8 cellular contexts compared by ENCODE assay signal in the genomic region with DNA sequence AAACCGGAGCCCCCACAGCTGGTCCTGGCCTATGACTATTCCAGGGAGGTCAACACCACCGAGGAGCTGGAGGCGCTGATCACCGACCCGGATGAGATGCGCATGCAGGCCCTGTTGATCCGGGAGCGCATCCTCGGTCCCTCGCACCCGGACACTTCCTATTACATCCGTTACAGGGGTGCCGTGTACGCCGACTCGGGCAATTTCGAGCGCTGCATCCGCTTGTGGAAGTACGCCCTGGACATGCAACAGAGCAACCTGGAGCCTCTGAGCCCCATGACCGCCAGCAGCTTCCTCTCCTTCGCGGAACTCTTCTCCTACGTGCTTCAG. TPM values are rescaled to one million over a fixed set of nuclear protein-coding genes. Genes with fewer than 3 reads are reported as not detected.
A peak's percentile ranks its signal among the peaks of the same experiment; 100 is the strongest.
DNase-seq lines count a peak whose midpoint lies in the region; ATAC-seq, FAIRE-seq and TF ChIP-seq lines count a peak whose summit lies in the region.
"Not testable (repeated sequence)": the region's sequence is repeated elsewhere in the genome, so short reads cannot be mapped to it uniquely, and the experiment has no call there.

No MANE protein-coding gene starts in this region.

- H3K4me1 ChIP-seq in DND-41 (ENCODE audit: insufficient read depth, low read length) (peaks cover 45% of the 10 kb centered on the region), K562 (replicated peaks in 1 of 2; ENCODE audit: control insufficient read depth in 2 of 2, insufficient read depth in 2 of 2, low read length in 2 of 2) (peaks cover 14 to 52% of the 10 kb centered on the region in 2 experiments), vagina (peaks cover 48% of the 10 kb centered on the region)
- H3K4me1 ChIP-seq in MM.1S (ENCODE audit: low read length): not testable (repeated sequence)

- not testable (repeated sequence) for TF ChIP-seq POLR2A in K562 (conservative IDR thresholded peaks at IDR 0.05); vagina (IDR thresholded peaks at IDR 0.05)

- H3K27ac ChIP-seq in DND-41 (ENCODE audit: low read length); MM.1S (ENCODE audit: low read length); vagina: not testable (repeated sequence)
- peak overlapping the region; percentile 98 for H3K27ac ChIP-seq in K562 (ENCODE audit: extremely low read depth, low read depth, low read length)

- peak overlapping the region; percentile 89 for H3K4me2 ChIP-seq in DND-41 (ENCODE audit: insufficient read depth, low read length)
- H3K4me2 ChIP-seq in MM.1S (ENCODE audit: low read depth, low read length): peak overlapping the region; percentile 100; the same call in 1 of the 2 replicates
- peak overlapping the region; percentile 88 for H3K4me2 ChIP-seq in K562 (ENCODE audit: insufficient read depth, low read length)

- CTCF ChIA-PET in K562 (lab: Yijun Ruan, JAX; ENCODE audit: low intra/inter-chr PET ratio): not testable (repeated sequence)

- intact Hi-C loops in activated CD4-positive, alpha-beta T cell treated with anti-CD3 and anti-CD28 coated beads, Interleukin-2, amount 10 ng/mL, durations not matched to agents 24 days and 14 days (cut with micrococcal nuclease); K562 (cut with micrococcal nuclease); vagina (cut with DNase I): not testable (repeated sequence)

- not testable (repeated sequence) for H3K27me3 ChIP-seq in DND-41 (ENCODE audit: insufficient read depth, low read length, poor library complexity); K562 (ENCODE audit: control insufficient read depth in 2 of 2, insufficient read depth in 2 of 2, low read length in 2 of 2); vagina
- peaks cover 14% of the 10 kb centered on the region for H3K27me3 ChIP-seq in MM.1S (replicated peaks; ENCODE audit: insufficient read depth, low read length)

- H3K27ac Mint-ChIP-seq in activated CD4-positive, alpha-beta T cell treated with anti-CD3 and anti-CD28 coated beads, Interleukin-2, amount 10 ng/mL, durations not matched to agents 24 days and 14 days: peak overlapping the region; percentile 41
- not testable (repeated sequence) for H3K27ac Mint-ChIP-seq in memory B cell, progenitor cell of endocrine pancreas

- H2AFZ ChIP-seq in DND-41 (ENCODE audit: low read depth, low read length); MM.1S (ENCODE audit: low read length); K562 (ENCODE audit: low read depth, low read length): not testable (repeated sequence)

- not testable (repeated sequence) for H3K9me1 ChIP-seq in K562 (ENCODE audit: control insufficient read depth, insufficient read depth, low read length)

- H3K36me3 ChIP-seq in DND-41 (ENCODE audit: insufficient read depth, low read length) (peaks cover 52% of the 10 kb centered on the region), MM.1S (replicated peaks; ENCODE audit: insufficient read depth, low read length) (0 out of 2 replicates have a peak, but pooled peaks cover 13% of the 10 kb centered on the region), K562 (ENCODE audit: control insufficient read depth, insufficient read depth, low read length) (peaks cover 47% of the 10 kb centered on the region; the same call in 2 of the 3 replicates), vagina (peaks cover 0 to 40% of the 10 kb centered on the region in 2 donors)

- 19% methylated on average over 24 of the region's 24 CpGs for WGBS in K562 (ENCODE audit: insufficient coverage, low coverage, missing lambda C conversion rate)

- TF ChIP-seq EP300 in K562 (IDR thresholded peaks at IDR 0.05; ENCODE audit: low read length): not testable (repeated sequence)

- DNase-seq in DND-41; MM.1S; activated CD4-positive, alpha-beta T cell treated with anti-CD3 and anti-CD28 coated beads, Interleukin-2, amount 10 ng/mL, durations not matched to agents 24 days and 14 days; fibroblast of mammary gland (ENCODE audit: low read depth); memory B cell (ENCODE audit: low spot score in 2 of 2); progenitor cell of endocrine pancreas (ENCODE audit: low spot score, unreplicated experiment); vagina (ENCODE audit: extremely low spot score in 2 of 2): not testable (repeated sequence)
- DNase-seq in K562 (ENCODE audit: extremely low read depth in 1 of 4, low spot score in 3 of 4): peak in 1 of 4 experiments; percentile 10

- in situ Hi-C loops in K562 (cut with MboI): loop anchor here (5.0 to 10.0 kb wide), 2 partner anchors 61 to 218 kb away; no protein-coding TSS in a partner anchor

- peaks cover 23% of the 10 kb centered on the region for H4K20me1 ChIP-seq in DND-41 (ENCODE audit: insufficient read depth, low read length)
- not testable (repeated sequence) for H4K20me1 ChIP-seq in MM.1S (ENCODE audit: insufficient read depth, low read length)
- H4K20me1 ChIP-seq in K562 (replicated peaks; ENCODE audit: control insufficient read depth, insufficient read depth, low read length): peaks cover 19% of the 10 kb centered on the region

- H3K36me3 Mint-ChIP-seq in activated CD4-positive, alpha-beta T cell treated with anti-CD3 and anti-CD28 coated beads, Interleukin-2, amount 10 ng/mL, durations not matched to agents 24 days and 14 days (ENCODE audit: low read depth): peaks cover 37% of the 10 kb centered on the region
- H3K36me3 Mint-ChIP-seq in memory B cell; progenitor cell of endocrine pancreas (ENCODE audit: insufficient read depth): not testable (repeated sequence)

- H3K9me3 ChIP-seq in DND-41 (ENCODE audit: insufficient read depth, low read length, severe bottlenecking); MM.1S (replicated peaks; ENCODE audit: insufficient read depth, low read length); K562 (replicated peaks; ENCODE audit: control insufficient read depth, insufficient read depth, low read depth, low read length); vagina: not testable (repeated sequence)

- not testable (repeated sequence) for TF ChIP-seq RAD21 in K562 (CRISPR knock-in tag; conservative IDR thresholded peaks at IDR 0.05 in 1 of 2, IDR thresholded peaks at IDR 0.05 in 1 of 2)

- ATAC-seq in DND-41 (ENCODE audit: insufficient read depth, low read depth); K562; memory B cell (ENCODE audit: low read depth): not testable (repeated sequence)

- H3K9me3 Mint-ChIP-seq in activated CD4-positive, alpha-beta T cell treated with anti-CD3 and anti-CD28 coated beads, Interleukin-2, amount 10 ng/mL, durations not matched to agents 24 days and 14 days; memory B cell; progenitor cell of endocrine pancreas (ENCODE audit: low read depth): not testable (repeated sequence)

- not testable (repeated sequence) for FAIRE-seq in K562 (lab: Jason Lieb, UNC)

- H3K4me3 ChIP-seq in DND-41 (ENCODE audit: low read depth in 1 of 2, low read length in 2 of 2): peak overlapping the region in 1 of 2 experiments; percentile 86; a peak in 3 of 4 replicates
- peak overlapping the region; percentile 95; the same call in 1 of the 2 replicates for H3K4me3 ChIP-seq in MM.1S (ENCODE audit: low read length)
- H3K4me3 ChIP-seq in K562: peak overlapping the region; percentile 93
- H3K4me3 ChIP-seq in fibroblast of mammary gland (ENCODE audit: control insufficient read depth, low read depth, low read length): peak overlapping the region; percentile 66
- peak overlapping the region; percentile 88 to 99 for H3K4me3 ChIP-seq in vagina

- H3F3A ChIP-seq in MM.1S (ENCODE audit: insufficient read depth, low read length): not testable (repeated sequence)

- not testable (repeated sequence) for H3K27me3 Mint-ChIP-seq in activated CD4-positive, alpha-beta T cell treated with anti-CD3 and anti-CD28 coated beads, Interleukin-2, amount 10 ng/mL, durations not matched to agents 24 days and 14 days; memory B cell; progenitor cell of endocrine pancreas

- H3K9me2 ChIP-seq in MM.1S (replicated peaks; ENCODE audit: insufficient read depth, low read length): not testable (repeated sequence)

- POLR2A ChIA-PET in K562 (lab: Yijun Ruan, JAX): interaction anchor here (0.8 kb wide), 1 partner anchor 8 kb away, joined by 3 read pairs; no protein-coding TSS in a partner anchor

- H3K79me2 ChIP-seq in DND-41 (ENCODE audit: insufficient read depth, low read length) (peaks cover 49% of the 10 kb centered on the region), MM.1S (ENCODE audit: low read length) (peaks cover 50% of the 10 kb centered on the region), K562 (ENCODE audit: control insufficient read depth, insufficient read depth, low read length) (peaks cover 53% of the 10 kb centered on the region)

- peak overlapping the region; percentile 89 for H3K4me3 Mint-ChIP-seq in activated CD4-positive, alpha-beta T cell treated with anti-CD3 and anti-CD28 coated beads, Interleukin-2, amount 10 ng/mL, durations not matched to agents 24 days and 14 days
- peak overlapping the region; percentile 79 for H3K4me3 Mint-ChIP-seq in memory B cell
- H3K4me3 Mint-ChIP-seq in progenitor cell of endocrine pancreas (ENCODE audit: low read depth): peak overlapping the region; percentile 76

- not testable (repeated sequence) for BruUV-seq in K562 (replicated peaks; lab: Mats Ljungman, UMichigan)

- not testable (repeated sequence) for TF ChIP-seq CTCF in DND-41 (IDR thresholded peaks at IDR 0.05; ENCODE audit: borderline replicate concordance, extremely low read depth, low read length, poor library complexity, severe bottlenecking); MM.1S (IDR thresholded peaks at IDR 0.05; ENCODE audit: low read length); K562 (IDR thresholded peaks at IDR 0.05 in 2 of 3, conservative IDR thresholded peaks at IDR 0.05 in 1 of 3; ENCODE audit: insufficient read depth in 2 of 3, low read depth in 1 of 3, low read length in 3 of 3); fibroblast of mammary gland (conservative IDR thresholded peaks at IDR 0.05; ENCODE audit: control insufficient read depth, insufficient read depth, low read depth, low read length); progenitor cell of endocrine pancreas (IDR thresholded peaks at IDR 0.05; ENCODE audit: unreplicated experiment); vagina (IDR thresholded peaks at IDR 0.05)

- peaks cover 20% of the 10 kb centered on the region for H3K4me1 Mint-ChIP-seq in activated CD4-positive, alpha-beta T cell treated with anti-CD3 and anti-CD28 coated beads, Interleukin-2, amount 10 ng/mL, durations not matched to agents 24 days and 14 days
- peaks cover 12% of the 10 kb centered on the region for H3K4me1 Mint-ChIP-seq in memory B cell
- not testable (repeated sequence) for H3K4me1 Mint-ChIP-seq in progenitor cell of endocrine pancreas (ENCODE audit: low read depth)

- H3K9ac ChIP-seq in DND-41 (ENCODE audit: low read depth, low read length) (peak overlapping the region; percentile 98), K562 (ENCODE audit: insufficient read depth in 1 of 2, low read depth in 2 of 2, low read length in 2 of 2) (peak overlapping the region; percentile 95 to 100)
- H3K9ac ChIP-seq in MM.1S (ENCODE audit: low read length): not testable (repeated sequence)

RNA-seq across cellular contexts. Expression of a gene that starts 1.3 kb away (rescaled TPM):
- 22.9 and 23.3 TPM in 2 replicates for total RNA-seq in activated CD4-positive, alpha-beta T cell treated with anti-CD3 and anti-CD28 coated beads, Interleukin-2, amount 10 ng/mL, durations not matched to agents 24 days and 14 days
- 7.0 and 21.1 TPM in 2 replicates for total RNA-seq in K562 (2011; cell fraction: chromatin; rRNA removed; ENCODE audit: low replicate concordance)
- total RNA-seq in K562 (2011; cell fraction: nucleolus; rRNA removed): 19.5 and 24.3 TPM in 2 replicates
- total RNA-seq in K562 (2011; cell fraction: nucleoplasm; rRNA removed): 12.9 and 14.3 TPM in 2 replicates
- 17.1 and 22.2 TPM in 2 replicates for total RNA-seq in K562 (2014; rRNA removed)
- 5.9 and 6.8 TPM in 2 replicates for total RNA-seq in K562 (2014; rRNA removed; fragmentation: Illumina TruSeq; extraction: Trizol)
- total RNA-seq in K562 (2015; rRNA removed; fragmentation: Illumina TruSeq; extraction: Trizol): 10.4 and 10.9 TPM in 2 replicates
- 18.8 and 19.0 TPM in 2 replicates for total RNA-seq in K562 (2021)
- 3.9 and 5.1 TPM in 2 replicates for polyA plus RNA-seq in K562 (2011; rRNA removed)
- polyA plus RNA-seq in K562 (2011; cell fraction: cytosol; rRNA removed): 4.3 and 9.5 TPM in 2 replicates
- 4.8 and 7.1 TPM in 2 replicates for polyA plus RNA-seq in K562 (2011; cell fraction: nucleus; rRNA removed)
- 0.79 and 0.89 TPM in 2 replicates for polyA plus RNA-seq in K562 (2012)
- 6.3 and 8.2 TPM in 2 replicates for polyA plus RNA-seq in K562 (2014; fragmentation: Illumina TruSeq; extraction: Trizol)
- polyA plus RNA-seq in K562 (2014; fragmentation: Nextera tagmentation; extraction: Ambion mirVana): under 1 TPM; 0.08 to 0.11 TPM
- polyA plus RNA-seq in K562 (2014; rRNA removed): 10.2 and 10.7 TPM in 2 replicates
- 7.0 and 7.7 TPM in 2 replicates for polyA minus RNA-seq in K562 (2011; rRNA and poly(A)+ RNA removed)
- 10.6 and 11.6 TPM in 2 replicates for polyA minus RNA-seq in K562 (2011; cell fraction: cytosol; rRNA and poly(A)+ RNA removed)
- 8.9 and 11.9 TPM in 2 replicates for polyA minus RNA-seq in K562 (2011; cell fraction: nucleus; rRNA and poly(A)+ RNA removed)
- total RNA-seq in progenitor cell of endocrine pancreas: 12.5 and 13.0 TPM in 2 replicates
- total RNA-seq in vagina: 16.2 TPM

RNA-seq across cellular contexts. Expression of a gene that starts 38.7 kb away (rescaled TPM):
- 33.8 and 33.9 TPM in 2 replicates for total RNA-seq in activated CD4-positive, alpha-beta T cell treated with anti-CD3 and anti-CD28 coated beads, Interleukin-2, amount 10 ng/mL, durations not matched to agents 24 days and 14 days
- 3.7 and 10.7 TPM in 2 replicates for total RNA-seq in K562 (2011; cell fraction: chromatin; rRNA removed; ENCODE audit: low replicate concordance)
- 4.2 and 4.7 TPM in 2 replicates for total RNA-seq in K562 (2011; cell fraction: nucleolus; rRNA removed)
- 2.7 and 3.1 TPM in 2 replicates for total RNA-seq in K562 (2011; cell fraction: nucleoplasm; rRNA removed)
- total RNA-seq in K562 (2014; rRNA removed) (1.5 and 2.7 TPM in 2 replicates), K562 (2014; rRNA removed; fragmentation: Illumina TruSeq; extraction: Trizol) (0.77 and 0.98 TPM in 2 replicates), K562 (2015; rRNA removed; fragmentation: Illumina TruSeq; extraction: Trizol) (2.1 and 2.8 TPM in 2 replicates), K562 (2021) (11.5 and 11.6 TPM in 2 replicates), progenitor cell of endocrine pancreas (3.4 and 4.0 TPM in 2 replicates), vagina (16.5 TPM)
- polyA plus RNA-seq in K562 (2011; rRNA removed) (0.47 and 1.2 TPM in 2 replicates), K562 (2014; fragmentation: Illumina TruSeq; extraction: Trizol) (3.1 and 7.1 TPM in 2 replicates), K562 (2014; fragmentation: Nextera tagmentation; extraction: Ambion mirVana) (under 1 TPM; 0.07 to 0.11 TPM), K562 (2014; rRNA removed) (4.7 and 5.7 TPM in 2 replicates)
- 1.2 and 1.9 TPM in 2 replicates for polyA plus RNA-seq in K562 (2011; cell fraction: cytosol; rRNA removed)
- 1.5 and 3.1 TPM in 2 replicates for polyA plus RNA-seq in K562 (2011; cell fraction: nucleus; rRNA removed)
- polyA plus RNA-seq in K562 (2012): 6.6 and 8.4 TPM in 2 replicates
- polyA minus RNA-seq in K562 (2011; rRNA and poly(A)+ RNA removed): 0.45 and 0.60 TPM in 2 replicates
- polyA minus RNA-seq in K562 (2011; cell fraction: cytosol; rRNA and poly(A)+ RNA removed): 4.6 and 6.3 TPM in 2 replicates
- 1.2 and 1.5 TPM in 2 replicates for polyA minus RNA-seq in K562 (2011; cell fraction: nucleus; rRNA and poly(A)+ RNA removed)
